In genomic region chr15:85031086-85031943, GRCh38 we compare ENCODE assay signal across 14 cellular contexts. TPM values are rescaled to one million over a fixed set of nuclear protein-coding genes. Genes with fewer than 3 reads are reported as not detected.
DNase-seq lines count a peak whose midpoint lies in the region; ATAC-seq and TF ChIP-seq lines count a peak whose summit lies in the region.
"Had no signal": no experiment of that assay in that cellular context is flagged by ENCODE, and none has a peak within 500 bp of the region (broad histone marks: within the 10 kb centered on the region; RNA-seq: fewer than 3 reads in every experiment).

No MANE protein-coding gene starts in this region.

- 0 out of 2 replicates have a peak overlapping the region, but pooled peaks have one; percentile 16 for H3K18ac ChIP-seq in IMR-90 (ENCODE audit: low read depth, low read length)

- no peaks in the 10 kb centered on the region for H3K27me3 ChIP-seq in CD4-positive, alpha-beta T cell (ENCODE audit: control insufficient read depth, insufficient read depth, low read length)
- H3K27me3 ChIP-seq in IMR-90 (ENCODE audit: control insufficient read depth, insufficient read depth, low read length) (no peaks in the 10 kb centered on the region), mucosa of rectum (ENCODE audit: control insufficient read depth in 2 of 2, insufficient read depth in 2 of 2, low read length in 2 of 2) (no peaks in the 10 kb centered on the region)

- no peak overlapping the region for H4K8ac ChIP-seq in IMR-90 (ENCODE audit: low read depth in 2 of 2, low read length in 2 of 2)

- no peak overlapping the region for H2BK120ac ChIP-seq in IMR-90 (ENCODE audit: low read depth, low read length)

- BruUV-seq in IMR-90 (replicated peaks; lab: Mats Ljungman, UMichigan) = no TSS peak

- peak overlapping the region; percentile 54; the same call in 1 of the 2 replicates for H3K14ac ChIP-seq in IMR-90 (replicated peaks; ENCODE audit: low read depth, low read length)

- in situ Hi-C loops in IMR-90 (cut with MboI; ENCODE audit: low sequenced_read_pairs) = no loop called here

- H3K79me1 ChIP-seq in IMR-90 (ENCODE audit: low read depth in 1 of 2, low read length in 2 of 2) = peaks cover 31 to 79% of the 10 kb centered on the region in 2 experiments

- H4K20me1 ChIP-seq in IMR-90 (ENCODE audit: insufficient read depth, low read length) = peaks cover 43% of the 10 kb centered on the region

- TF ChIP-seq RAD21 in IMR-90 (IDR thresholded peaks at IDR 0.05; ENCODE audit: low read length) = no peak

- no peak overlapping the region for H3K27ac ChIP-seq in CD4-positive, alpha-beta T cell (ENCODE audit: low read depth, low read length)
- H3K27ac ChIP-seq in IMR-90 (ENCODE audit: insufficient read depth, low read length) (no peak overlapping the region), caudate nucleus (ENCODE audit: low read depth, low read length) (peak overlapping the region; percentile 42), mucosa of rectum (ENCODE audit: low read depth in 2 of 2, low read length in 2 of 2) (peak overlapping the region; percentile 78 to 82)

- H2BK5ac ChIP-seq in IMR-90 (ENCODE audit: low read depth, low read length, poor library complexity, severe bottlenecking) = no peak overlapping the region

- DNase-seq in CD4-positive, alpha-beta T cell = no peak
- DNase-seq in IMR-90 (no peak), caudate nucleus (lab: John Stamatoyannopoulos, UW) (no peak), NCI-H446 (lab: John Stamatoyannopoulos, UW) (no peak), hypothalamus (lab: John Stamatoyannopoulos, UW) (no peak)
- no peak for DNase-seq in activated effector memory CD4-positive, alpha-beta T cell treated with anti-CD3 and anti-CD28 coated beads, Interleukin-2, amount 50 U/mL, for 16 hours
- DNase-seq: KG1, midbrain, NCI-H1436 treated with DMSO at 0.1 percent for 48 hours, NCI-H524 had no signal

- peak overlapping the region; percentile 2; the same call in 1 of the 2 replicates for H4K5ac ChIP-seq in IMR-90 (ENCODE audit: low read depth, low read length)

- TF ChIP-seq CTCF in CD4-positive, alpha-beta T cell (IDR thresholded peaks at IDR 0.05) = no peak
- TF ChIP-seq CTCF in IMR-90 (conservative IDR thresholded peaks at IDR 0.05; ENCODE audit: low read depth, low read length) = no peak

- peaks cover 21% of the 10 kb centered on the region for H3K4me1 ChIP-seq in IMR-90 (ENCODE audit: control insufficient read depth, insufficient read depth, low read length)
- H3K4me1 ChIP-seq in mucosa of rectum (ENCODE audit: control insufficient read depth in 2 of 2, insufficient read depth in 2 of 2, low read length in 2 of 2) = peaks cover 48 to 58% of the 10 kb centered on the region in 2 donors

- peak overlapping the region; percentile 33; the same call in 1 of the 2 replicates for H3K4ac ChIP-seq in IMR-90 (ENCODE audit: low read depth, low read length)

- peak overlapping the region; percentile 72 for H3K27ac Mint-ChIP-seq in CD4-positive, alpha-beta T cell
- H3K27ac Mint-ChIP-seq: T-helper 2 cell treated with Interferon-gamma antibody and Interleukin-4, amounts not matched to agents 5 μg/mL and 100 μg/mL, for 36 hours had no signal

- peaks cover 11% of the 10 kb centered on the region for H3K9me1 ChIP-seq in IMR-90 (ENCODE audit: insufficient read depth, low read length)

- no peaks in the 10 kb centered on the region for H3K9me3 ChIP-seq in CD4-positive, alpha-beta T cell (ENCODE audit: control insufficient read depth, low read length)
- H3K9me3 ChIP-seq in IMR-90 (ENCODE audit: control insufficient read depth, insufficient read depth, low read length) (no peaks in the 10 kb centered on the region), mucosa of rectum (ENCODE audit: control insufficient read depth in 2 of 2, low read length in 2 of 2) (no peaks in the 10 kb centered on the region)

- H3K56ac ChIP-seq in IMR-90 (ENCODE audit: extremely low read depth, insufficient read depth, low read length) = no peak overlapping the region

- WGBS in IMR-90 (ENCODE audit: extremely low coverage in 2 of 2, insufficient read length in 1 of 2), 2 experiments = 86% methylated on average over 2 of the region's 6 CpGs; no CpG with 5 or more reads in 1 of the 2 experiments

- peak overlapping the region; percentile 66 for H2AK5ac ChIP-seq in IMR-90 (ENCODE audit: low read depth, low read length)

- no peak for TF ChIP-seq POLR2A in IMR-90 (IDR thresholded peaks at IDR 0.05; ENCODE audit: low read depth, low read length)

- peaks cover 67% of the 10 kb centered on the region for H3K4me1 Mint-ChIP-seq in CD4-positive, alpha-beta T cell (ENCODE audit: low read depth)

- H3K4me3 ChIP-seq in IMR-90 (ENCODE audit: insufficient read depth, low read depth, low read length) = no peak overlapping the region
- peak overlapping the region in 1 of 2 donors; percentile 13 for H3K4me3 ChIP-seq in mucosa of rectum (ENCODE audit: low read length in 2 of 2)

- H3K27me3 Mint-ChIP-seq in CD4-positive, alpha-beta T cell = no peaks in the 10 kb centered on the region

- no peaks in the 10 kb centered on the region for H3K9me3 Mint-ChIP-seq in CD4-positive, alpha-beta T cell
- H3K9me3 Mint-ChIP-seq: activated naive CD4-positive, alpha-beta T cell treated with anti-CD3 and anti-CD28 coated beads, Interleukin-2, amount 50 U/mL, for 72 hours; T-helper 2 cell treated with Interferon-gamma antibody and Interleukin-4, amounts not matched to agents 5 μg/mL and 100 μg/mL, for 36 hours had no signal

- H3K4me2 ChIP-seq in IMR-90 (ENCODE audit: low read depth, low read length) = no peak overlapping the region

- peak overlapping the region; percentile 17 for H2AFZ ChIP-seq in IMR-90 (replicated peaks; ENCODE audit: low read length, poor library complexity)

- no peaks in the 10 kb centered on the region for H3K36me3 Mint-ChIP-seq in CD4-positive, alpha-beta T cell (ENCODE audit: low read depth)
- H3K36me3 Mint-ChIP-seq: activated naive CD4-positive, alpha-beta T cell treated with anti-CD3 and anti-CD28 coated beads, Interleukin-2, amount 50 U/mL, for 72 hours had no signal

- H3K36me3 ChIP-seq in IMR-90 (ENCODE audit: control insufficient read depth, insufficient read depth, low read length) = no peaks in the 10 kb centered on the region
- no peaks in the 10 kb centered on the region for H3K36me3 ChIP-seq in mucosa of rectum (ENCODE audit: control insufficient read depth in 2 of 2, insufficient read depth in 2 of 2, low read length in 2 of 2)

- peak overlapping the region; percentile 28 for H3K23ac ChIP-seq in IMR-90 (ENCODE audit: low read depth, low read length)

- H4K91ac ChIP-seq in IMR-90 (ENCODE audit: insufficient read depth, low read depth, low read length) = no peak overlapping the region

- dilution Hi-C loops in IMR-90 (cut with HindIII; ENCODE audit: low sequenced_read_pairs, unreplicated experiment) = no loop called here

- H3K4me3 Mint-ChIP-seq in CD4-positive, alpha-beta T cell = peak overlapping the region; percentile 2
- H3K4me3 Mint-ChIP-seq: T-helper 2 cell treated with Interferon-gamma antibody and Interleukin-4, amounts not matched to agents 5 μg/mL and 100 μg/mL, for 36 hours had no signal

- POLR2A ChIA-PET in CD4-positive, alpha-beta T cell (lab: Charles Lee) = interaction anchor here (0.8 to 4.3 kb wide), 5 partner anchors 9 to 51 kb away, joined by 3 to 30 read pairs (median 9); partner anchors contain the start of gene PDE8A
- POLR2A ChIA-PET in IMR-90 (lab: Charles Lee; ENCODE audit: unreplicated experiment) = no interaction called here

- H2BK15ac ChIP-seq in IMR-90 (ENCODE audit: low read depth, low read length) = peak overlapping the region; percentile 15; the same call in 1 of the 3 replicates

- H2BK20ac ChIP-seq in IMR-90 (ENCODE audit: low read depth, low read length) = peak overlapping the region; percentile 16; the same call in 1 of the 2 replicates

- H3K9ac ChIP-seq in IMR-90 (ENCODE audit: low read depth, low read length) = no peak overlapping the region
- peak overlapping the region; percentile 9 to 26 for H3K9ac ChIP-seq in mucosa of rectum (ENCODE audit: low read depth in 1 of 2, low read length in 2 of 2)

- ATAC-seq in CD4-positive, alpha-beta T cell (ENCODE audit: poor library complexity) = peak; percentile 32
- ATAC-seq in IMR-90 (ENCODE audit: low read depth) (no peak), GM18502 (IDR thresholded peaks at IDR 0.05; ENCODE audit: poor library complexity, unreplicated experiment) (no peak)

- intact Hi-C loops in CD4-positive, alpha-beta T cell (cut with DNase I, micrococcal nuclease) = no loop called here
- intact Hi-C loops in IMR-90 (cut with micrococcal nuclease) = no loop called here

- CTCF ChIA-PET in CD4-positive, alpha-beta T cell (lab: Charles Lee) = interaction anchor here (1.3 to 2.0 kb wide), 3 partner anchors 9 to 103 kb away, joined by 3 to 5 read pairs (median 4); no protein-coding TSS in a partner anchor
- CTCF ChIA-PET in IMR-90 (lab: Yijun Ruan, JAX) = interaction anchor here (0.8 to 1.7 kb wide), 2 partner anchors 13 to 26 kb away, joined by 3 to 4 read pairs; no protein-coding TSS in a partner anchor

- H2AK9ac ChIP-seq in IMR-90 (replicated peaks; ENCODE audit: low read depth, low read length, poor library complexity) = no peak overlapping the region

TF ChIP-seq in IMR-90, 13 proteins besides CTCF, POLR2A, EP300 and RAD21 (continues in another document):
- no peak for TF ChIP-seq MAZ (IDR thresholded peaks at IDR 0.05; ENCODE audit: borderline replicate concordance, low read depth, low read length)
- TF ChIP-seq CEBPB (IDR thresholded peaks at IDR 0.05; ENCODE audit: low read depth, low read length) = no peak
- TF ChIP-seq FOS (IDR thresholded peaks at IDR 0.05; ENCODE audit: low read depth, low read length) = no peak
- TF ChIP-seq MXI1 (IDR thresholded peaks at IDR 0.05; ENCODE audit: borderline replicate concordance, low read depth, low read length) = no peak
- no peak for TF ChIP-seq NFE2L2 (IDR thresholded peaks at IDR 0.05; ENCODE audit: low read depth, low read length)
- TF ChIP-seq USF2 (IDR thresholded peaks at IDR 0.05; ENCODE audit: low read depth, low read length) = no peak
- TF ChIP-seq RCOR1 (IDR thresholded peaks at IDR 0.05; ENCODE audit: insufficient replicate concordance, low read length) = no peak

RNA-seq across cellular contexts. Expression of gene PDE8A, which starts 49.7 kb away (rescaled TPM):
- total RNA-seq in CD4-positive, alpha-beta T cell = 10 to 100 TPM; 29.8 to 34.3 TPM
- total RNA-seq in IMR-90 (2012; rRNA removed) = 32.4 and 40.3 TPM in 2 replicates
- polyA plus RNA-seq in IMR-90 (2012; rRNA removed) = 27.9 and 35.9 TPM in 2 replicates
- 6.7 and 13.5 TPM in 2 replicates for polyA plus RNA-seq in IMR-90 (2012; cell fraction: cytosol; rRNA removed)
- polyA plus RNA-seq in IMR-90 (2012; cell fraction: nucleus; rRNA removed; ENCODE audit: low replicate concordance) = 26.0 and 126 TPM in 2 replicates

Comparison
In these comparisons a context has a peak if more than half of its experiments do, and no peak if none do; other contexts are left out.
1. H3K27ac ChIP-seq: peak in caudate nucleus (single experiment) and mucosa of rectum (2 of 2); none in CD4-positive, alpha-beta T cell (single experiment) and IMR-90 (single experiment).